Comparison of ENCODE assay signal across 8 cellular contexts in the genomic region with DNA sequence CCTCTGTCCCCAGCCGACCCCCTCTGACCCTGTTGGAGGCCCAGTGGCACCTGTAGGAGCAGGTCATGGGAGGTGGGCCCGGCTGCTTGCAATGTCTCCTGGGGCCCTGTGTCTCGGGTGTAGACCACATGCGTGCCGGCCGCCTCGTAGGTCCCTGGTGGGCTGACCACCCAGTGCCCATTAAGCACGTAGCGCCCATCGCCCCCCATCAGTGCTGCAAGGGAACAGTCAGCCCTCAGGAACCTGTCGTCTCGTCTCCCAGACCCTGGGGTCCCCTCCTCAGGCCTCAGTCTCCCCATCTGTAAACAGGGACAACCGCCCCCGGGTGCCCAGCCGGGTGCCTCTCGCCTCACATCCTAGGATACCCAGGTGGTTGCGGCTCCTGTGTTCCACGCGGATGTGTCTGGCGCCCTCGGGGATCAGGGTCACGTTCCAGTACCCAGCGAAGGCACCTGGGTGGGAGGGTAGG. TPM values are rescaled to one million over a fixed set of nuclear protein-coding genes. Genes with fewer than 3 reads are reported as not detected.
DNase-seq lines count a peak whose midpoint lies in the region; ATAC-seq and TF ChIP-seq lines count a peak whose summit lies in the region.
"Had no signal": no experiment of that assay in that cellular context is flagged by ENCODE, and none has a peak within 500 bp of the region (broad histone marks: within the 10 kb centered on the region; RNA-seq: fewer than 3 reads in every experiment).

No MANE protein-coding gene starts in this region.

- H3K9me3 Mint-ChIP-seq in Calu3 (ENCODE audit: low read depth, unreplicated experiment): no peaks in the 10 kb centered on the region
- peaks cover 5% of the 10 kb centered on the region for H3K9me3 Mint-ChIP-seq in central memory CD8-positive, alpha-beta T cell

- H3K36me3 ChIP-seq in neural cell (ENCODE audit: insufficient read depth, low read length): no peaks in the 10 kb centered on the region

- H4K20me1 ChIP-seq in neural cell (ENCODE audit: insufficient read depth): no peaks in the 10 kb centered on the region

- peak overlapping the region; percentile 61 for H3K27ac Mint-ChIP-seq in Calu3 (ENCODE audit: unreplicated experiment)
- peak overlapping the region; percentile 80 for H3K27ac Mint-ChIP-seq in central memory CD8-positive, alpha-beta T cell (ENCODE audit: low read depth)

- H3K79me2 ChIP-seq in neural cell (replicated peaks; ENCODE audit: insufficient read depth, low read length): no peaks in the 10 kb centered on the region

- peak overlapping the region; percentile 30 for H2AFZ ChIP-seq in neural cell (ENCODE audit: low read depth, low read length)

- no peak overlapping the region for H3K4me2 ChIP-seq in neural cell (ENCODE audit: low read length)

- no peaks in the 10 kb centered on the region for H3F3A ChIP-seq in neural cell (ENCODE audit: insufficient read depth, low read length, poor library complexity, severe bottlenecking)

- peak overlapping the region; percentile 86 for H3K9ac ChIP-seq in neural cell (ENCODE audit: low read length)

- TF ChIP-seq CTCF in Calu3 (IDR thresholded peaks at IDR 0.05; ENCODE audit: unreplicated experiment): no peak
- no peak for TF ChIP-seq CTCF in neural cell (IDR thresholded peaks at IDR 0.05; ENCODE audit: poor library complexity, severe bottlenecking)

- H3K4me3 ChIP-seq in neural cell (ENCODE audit: low read length): peak overlapping the region; percentile 73

- no peaks in the 10 kb centered on the region for H3K9me3 ChIP-seq in neural cell (ENCODE audit: low read length)

- no peak for DNase-seq in Calu3
- no peak for DNase-seq in central memory CD8-positive, alpha-beta T cell (ENCODE audit: low spot score in 2 of 2)
- DNase-seq in glomerular visceral epithelial cell (ENCODE audit: extremely low spot score): no peak

- no peaks in the 10 kb centered on the region for H3K4me1 Mint-ChIP-seq in Calu3 (ENCODE audit: low read depth, unreplicated experiment)
- H3K4me1 Mint-ChIP-seq in central memory CD8-positive, alpha-beta T cell: peaks cover 19% of the 10 kb centered on the region

- peak overlapping the region; percentile 95 for H3K27ac ChIP-seq in neural cell (ENCODE audit: low read length)

- CTCF ChIA-PET in Calu3 (lab: Charles Lee): no interaction called here

- BruUV-seq in Calu3 (replicated peaks; lab: Mats Ljungman, UMichigan): no TSS peak

- TF ChIP-seq RAD21 in neural cell (conservative IDR thresholded peaks at IDR 0.05): no peak

- H3K27me3 Mint-ChIP-seq in Calu3 (ENCODE audit: unreplicated experiment): peaks cover 7% of the 10 kb centered on the region
- H3K27me3 Mint-ChIP-seq in central memory CD8-positive, alpha-beta T cell: peaks cover 10% of the 10 kb centered on the region

- TF ChIP-seq EP300 in neural cell (conservative IDR thresholded peaks at IDR 0.05; ENCODE audit: poor library complexity, severe bottlenecking): no peak

- no peak overlapping the region for H3K4me3 Mint-ChIP-seq in Calu3 (ENCODE audit: low read depth, unreplicated experiment)
- H3K4me3 Mint-ChIP-seq in central memory CD8-positive, alpha-beta T cell: peak overlapping the region; percentile 77

- H3K27me3 ChIP-seq in neural cell (ENCODE audit: insufficient read depth, low read depth, low read length): peaks cover 13% of the 10 kb centered on the region

- H3K36me3 Mint-ChIP-seq in Calu3 (ENCODE audit: insufficient read depth, unreplicated experiment): peaks cover 11% of the 10 kb centered on the region
- H3K36me3 Mint-ChIP-seq in central memory CD8-positive, alpha-beta T cell (ENCODE audit: insufficient read depth): peaks cover 6% of the 10 kb centered on the region

- intact Hi-C loops in Calu3 (cut with micrococcal nuclease; ENCODE audit: unreplicated experiment): no loop called here

- no peak for ATAC-seq in central memory CD8-positive, alpha-beta T cell (replicated peaks; ENCODE audit: extremely low read depth, poor library complexity, severe bottlenecking)
- ATAC-seq in GM21381 (IDR thresholded peaks at IDR 0.05; ENCODE audit: unreplicated experiment) (no peak), GM21529 (IDR thresholded peaks at IDR 0.05; ENCODE audit: unreplicated experiment) (no peak)

- no peaks in the 10 kb centered on the region for H3K9me2 ChIP-seq in neural cell (ENCODE audit: insufficient read depth, low read length)

TF ChIP-seq in neural cell, 6 proteins besides CTCF, POLR2A, EP300 and RAD21:
- TF ChIP-seq TAF1 (IDR thresholded peaks at IDR 0.05; ENCODE audit: low read depth) (no peak), REST (IDR thresholded peaks at IDR 0.05; ENCODE audit: borderline replicate concordance) (no peak), EZH2 (IDR thresholded peaks at IDR 0.05; ENCODE audit: borderline replicate concordance, insufficient read depth, low read length, poor library complexity, severe bottlenecking) (no peak), POLR2AphosphoS5 (IDR thresholded peaks at IDR 0.05) (no peak), SMC3 (conservative IDR thresholded peaks at IDR 0.05; ENCODE audit: poor library complexity) (no peak), MXI1 (conservative IDR thresholded peaks at IDR 0.05; ENCODE audit: poor library complexity, severe bottlenecking) (no peak)
TF ChIP-seq in neural cell: peak in this region for 0.

RNA-seq across cellular contexts. Expression of gene ADAMTSL5, which starts 5.6 kb away (rescaled TPM):
- total RNA-seq in Calu3 (2022): 9.5 and 9.6 TPM in 2 replicates
- not detected in 2 replicates for polyA plus RNA-seq in neural cell
- polyA minus RNA-seq in neural cell: not detected in 2 replicates

RNA-seq across cellular contexts. Expression of gene REEP6, which starts 16.2 kb away (rescaled TPM):
- total RNA-seq in Calu3 (2022): 13.9 and 16.2 TPM in 2 replicates
- 10.7 and 17.0 TPM in 2 replicates for polyA plus RNA-seq in neural cell
- polyA minus RNA-seq in neural cell: 6.6 and 8.5 TPM in 2 replicates

RNA-seq across cellular contexts. Expression of gene PLK5, which starts 16.7 kb away (rescaled TPM):
- not detected in 2 replicates for total RNA-seq in Calu3 (2022)
- 3.6 and 7.1 TPM in 2 replicates for polyA plus RNA-seq in neural cell
- 0.81 and 1.2 TPM in 2 replicates for polyA minus RNA-seq in neural cell
- total RNA-seq: activated CD8-positive, alpha-beta T cell treated with anti-CD3 and anti-CD28 coated beads, Interleukin-2, amount 10 ng/mL, durations not matched to agents 7 days and 5 days; omental fat pad had no signal

RNA-seq across cellular contexts. Expression of gene PCSK4, which starts 17.1 kb away (rescaled TPM):
- 4.5 and 5.5 TPM in 2 replicates for total RNA-seq in Calu3 (2022)
- 11.8 and 24.1 TPM in 2 replicates for polyA plus RNA-seq in neural cell
- polyA minus RNA-seq in neural cell: 6.1 and 6.8 TPM in 2 replicates

RNA-seq across cellular contexts. Expression of gene C19orf25, which starts 28.2 kb away (rescaled TPM):
- total RNA-seq in Calu3 (2022): 33.7 and 33.8 TPM in 2 replicates
- polyA plus RNA-seq in neural cell: 80.2 and 108 TPM in 2 replicates
- polyA minus RNA-seq in neural cell: 33.8 and 39.9 TPM in 2 replicates
